ENCODE assay signal across 21 cellular contexts in the genomic region with DNA sequence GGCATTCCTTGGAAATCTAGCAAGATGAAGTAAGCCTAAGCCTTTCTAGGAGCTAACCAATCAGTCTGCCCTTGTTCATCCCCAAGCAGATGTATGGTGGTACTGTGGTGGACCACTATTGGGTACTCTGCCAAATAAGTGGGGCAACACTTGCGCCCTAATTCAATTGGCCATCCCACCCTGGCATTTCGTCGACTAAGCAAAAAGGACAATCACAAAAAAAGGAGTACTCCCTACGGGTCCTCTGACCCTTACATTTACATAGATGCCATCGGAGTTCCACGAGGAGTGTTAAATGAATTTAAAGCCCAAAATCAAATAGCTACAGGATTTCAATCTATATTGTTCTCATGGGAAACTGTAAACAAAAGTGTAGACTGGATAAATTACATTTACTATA.
"Had no signal": no experiment of that assay in that cellular context is flagged by ENCODE, and none has a peak within 500 bp of the region (broad histone marks: within the 10 kb centered on the region; RNA-seq: fewer than 3 reads in every experiment).

No MANE protein-coding gene starts in this region.

- H3K27ac ChIP-seq: SJSA1, SK-N-MC had no signal

- H3K4me1 ChIP-seq: SJSA1 had no signal

- H3K4me3 ChIP-seq: MG63, SJSA1, SK-N-MC had no signal

- DNase-seq: Karpas-422, KG1, MG63, NCI-H1092 treated with DMSO at 0.1 percent for 48 hours, NCI-H1436 treated with DMSO at 0.1 percent for 48 hours, NCI-H1694 treated with DMSO at 0.1 percent for 48 hours, NCI-H2029, NCI-H2081 treated with DMSO at 0.1 percent for 48 hours, NCI-H2171, NCI-H226, NCI-H446, NCI-H510A, NCI-H524 treated with DMSO at 0.1 percent for 48 hours, NCI-H69, NCI-H774, Right ventricle myocardium superior, RPMI8226, SIG-M5 had no signal

- H3K27me3 ChIP-seq: MG63, SJSA1 had no signal

- FAIRE-seq: RCC 7860 had no signal
